Comparison of ENCODE assay signal across 8 cellular contexts in genomic region chr1:114581335-114582287, GRCh38. TPM values are rescaled to one million over a fixed set of nuclear protein-coding genes. Genes with fewer than 3 reads are reported as not detected.
DNase-seq lines count a peak whose midpoint lies in the region; ATAC-seq, FAIRE-seq and TF ChIP-seq lines count a peak whose summit lies in the region.

TSS of gene BCAS2 (minus strand) at chr1:114581615. CDS start at chr1:114581591, 24 bp downstream.

- TF ChIP-seq CTCF in right atrium auricular region (IDR thresholded peaks at IDR 0.05) (no peak), psoas muscle (IDR thresholded peaks at IDR 0.05) (no peak)

- ATAC-seq in GM18499 (IDR thresholded peaks at IDR 0.05; ENCODE audit: insufficient read depth, unreplicated experiment) (peak; percentile 97), HG02943 (IDR thresholded peaks at IDR 0.05; ENCODE audit: low read depth, unreplicated experiment) (peak; percentile 99), psoas muscle (peak; percentile 95 to 98 (median 98))

- intact Hi-C loops in T-helper 2 cell treated with Interferon-gamma antibody and Interleukin-4, amounts not matched to agents 100 ng/mL and 5 ng/mL, for 36 hours (cut with micrococcal nuclease), result loop anchor here (1.0 to 10.0 kb wide), 11 partner anchors 70 to 1964 kb away; partner anchors contain the start of genes CAPZA1, CSDE1, DENND2C and NRAS
- intact Hi-C loops in psoas muscle (cut with DNase I), result loop anchor here (10.0 kb wide), 2 partner anchors 173 to 193 kb away; partner anchors contain the start of gene CSDE1 (in 1 of the 2)

- no peaks in the 10 kb centered on the region for H3K9me3 ChIP-seq in right atrium auricular region
- H3K9me3 ChIP-seq in psoas muscle, result no peaks in the 10 kb centered on the region

- peak; percentile 92 for DNase-seq in NCI-H187 treated with DMSO at 0.1 percent for 48 hours (lab: John Stamatoyannopoulos, UW)
- DNase-seq in anterior cingulate cortex (lab: John Stamatoyannopoulos, UW), result peak; percentile 72 to 99 (median 94)
- DNase-seq in right atrium auricular region (ENCODE audit: low spot score), result peak; percentile 99
- peak; percentile 95 to 96 for DNase-seq in psoas muscle
- DNase-seq in urothelium cell line (ENCODE audit: low spot score), result peak; percentile 95

- H3K36me3 ChIP-seq in right atrium auricular region (peaks cover 12% of the 10 kb centered on the region), psoas muscle (ENCODE audit: insufficient read depth in 1 of 2, low read depth in 1 of 2) (peaks cover 0 to 75% of the 10 kb centered on the region in 2 donors)

- FAIRE-seq in urothelium cell line (lab: Jason Lieb, UNC), result peak; percentile 93

- H3K27ac ChIP-seq in right atrium auricular region, result peak within 1 kb of the TSS; percentile 91 to 98
- H3K27ac ChIP-seq in psoas muscle, result peak within 1 kb of the TSS; percentile 92

- H3K27me3 ChIP-seq in right atrium auricular region, result no peaks in the 10 kb centered on the region
- H3K27me3 ChIP-seq in psoas muscle (ENCODE audit: insufficient read depth in 3 of 3, low read length in 2 of 3), result no peaks in the 10 kb centered on the region

- H3K4me3 ChIP-seq in right atrium auricular region (peak within 1 kb of the TSS; percentile 62 to 73), psoas muscle (peak within 1 kb of the TSS; percentile 75)

- 6 to 11% (median 7%) methylated on average over 40 of the region's 40 CpGs for whole genome bisulfite sequencing in psoas muscle, 3 donors

- H3K4me1 ChIP-seq in right atrium auricular region (peaks cover 0 to 25% of the 10 kb centered on the region in 2 donors), psoas muscle (peaks cover 8% of the 10 kb centered on the region)

RNA-seq across cellular contexts. Expression of gene BCAS2, which starts in this region (rescaled TPM):
- total RNA-seq in T-helper 2 cell treated with Interferon-gamma antibody and Interleukin-4, amounts not matched to agents 100 ng/mL and 5 ng/mL, for 36 hours, result 44.7 and 45.7 TPM in 2 replicates
- total RNA-seq in right atrium auricular region, result 10 to 100 TPM; 28.9 to 30.9 TPM
- total RNA-seq in psoas muscle, result 10 to 100 TPM; 22.0 to 33.6 (median 27.0) TPM
- polyA plus RNA-seq in psoas muscle, result 10 to 100 TPM; 30.5 to 52.5 (median 34.5) TPM

Comparison
In these comparisons a context has a peak if more than half of its experiments do, and no peak if none do; other contexts are left out.
1. Peak in every context shown above with its lines: DNase-seq, ATAC-seq, H3K4me3 ChIP-seq and H3K27ac ChIP-seq.